In genomic region chr1:46934852-46935251, GRCh38 we compare ENCODE assay signal across 1 cellular context.
TF ChIP-seq lines count a peak whose summit lies in the region.

No MANE protein-coding gene starts in this region.

TF ChIP-seq in K562, 482 proteins besides CTCF, POLR2A, EP300 and RAD21:
- TF ChIP-seq SMC3 (conservative IDR thresholded peaks at IDR 0.05; ENCODE audit: insufficient read depth, low read depth, low read length) = peak; percentile 27; the same call in 1 of the 2 replicates
